Comparison of ENCODE assay signal across 9 cellular contexts in genomic region chr22:20807315-20807752, GRCh38. TPM values are rescaled to one million over a fixed set of nuclear protein-coding genes. Genes with fewer than 3 reads are reported as not detected.
DNase-seq lines count a peak whose midpoint lies in the region; ATAC-seq and TF ChIP-seq lines count a peak whose summit lies in the region.
"Had no signal": no experiment of that assay in that cellular context is flagged by ENCODE, and none has a peak within 500 bp of the region (broad histone marks: within the 10 kb centered on the region; RNA-seq: fewer than 3 reads in every experiment).

No MANE protein-coding gene starts in this region.

- CTCF ChIA-PET in Calu3 (lab: Charles Lee): interaction anchor here (0.7 kb wide), 1 partner anchor 250 kb away, joined by 3 read pairs; no protein-coding TSS in a partner anchor

- in situ Hi-C loops in HAP-1 (cut with MboI; ENCODE audit: low sequenced_read_pairs): loop anchor here (10.0 kb wide), 1 partner anchor 177 kb away; the partner anchor contains the start of gene LZTR1

- H3K9me3 ChIP-seq in HAP-1: no peaks in the 10 kb centered on the region

- H3K27me3 Mint-ChIP-seq in Calu3 (ENCODE audit: unreplicated experiment): no peaks in the 10 kb centered on the region

- no peak for TF ChIP-seq CTCF in Calu3 (IDR thresholded peaks at IDR 0.05; ENCODE audit: unreplicated experiment)

- peaks cover 56% of the 10 kb centered on the region for H3K36me3 ChIP-seq in HAP-1 (replicated peaks)

- H3K27ac Mint-ChIP-seq in Calu3 (ENCODE audit: unreplicated experiment): no peak overlapping the region

- H3K4me1 Mint-ChIP-seq in Calu3 (ENCODE audit: low read depth, unreplicated experiment): no peaks in the 10 kb centered on the region

- H3K4me3 ChIP-seq in HAP-1: no peak overlapping the region

- no peak for ATAC-seq in GM21390 (IDR thresholded peaks at IDR 0.05; ENCODE audit: unreplicated experiment)

- H3K9me3 Mint-ChIP-seq in Calu3 (ENCODE audit: low read depth, unreplicated experiment): no peaks in the 10 kb centered on the region

- peak; percentile 90 for DNase-seq in COLO829 (ENCODE audit: low spot score)
- peak; percentile 72 for DNase-seq in NCI-H226
- DNase-seq in dedifferentiated amniotic fluid mesenchymal stem cell (ENCODE audit: extremely low spot score): peak; percentile 72
- peak; percentile 94 for DNase-seq in myocyte (ENCODE audit: low read depth)
- no peak for DNase-seq in Calu3
- DNase-seq in HAP-1 (ENCODE audit: low spot score in 2 of 2): no peak
- no peak for DNase-seq in NCI-H1417 treated with DMSO at 0.1 percent for 48 hours (lab: John Stamatoyannopoulos, UW)
- DNase-seq: stimulated activated CD4-positive, alpha-beta T cell treated with anti-CD3 and anti-CD28 coated beads, Interleukin-4, amount 100 ng/mL, for 24 hours had no signal

- H3K4me3 Mint-ChIP-seq in Calu3 (ENCODE audit: low read depth, unreplicated experiment): no peak overlapping the region

- no peaks in the 10 kb centered on the region for H3K27me3 ChIP-seq in HAP-1 (ENCODE audit: low read depth)

- no peaks in the 10 kb centered on the region for H3K4me1 ChIP-seq in HAP-1

- peaks cover 44% of the 10 kb centered on the region for H3K36me3 Mint-ChIP-seq in Calu3 (ENCODE audit: insufficient read depth, unreplicated experiment)

- intact Hi-C loops in Calu3 (cut with micrococcal nuclease; ENCODE audit: unreplicated experiment): no loop called here

- BruUV-seq in Calu3 (replicated peaks; lab: Mats Ljungman, UMichigan): no TSS peak

RNA-seq across cellular contexts. Expression of gene SERPIND1, which starts 33.4 kb away (rescaled TPM):
- total RNA-seq in myocyte (not detected in 2 replicates), Calu3 (2022) (not detected in 2 replicates)
- polyA plus RNA-seq in myocyte (2012): 0.10 TPM

RNA-seq across cellular contexts. Expression of gene PI4KA, which starts 51.3 kb away (rescaled TPM):
- 41.7 and 48.4 TPM in 2 replicates for total RNA-seq in myocyte
- 52.3 TPM for polyA plus RNA-seq in myocyte (2012)
- total RNA-seq in Calu3 (2022): 69.2 and 77.9 TPM in 2 replicates

RNA-seq across cellular contexts. Expression of gene SNAP29, which starts 51.5 kb away (rescaled TPM):
- total RNA-seq in myocyte (15.1 and 19.1 TPM in 2 replicates), Calu3 (2022) (28.8 and 35.9 TPM in 2 replicates)
- 30.6 TPM for polyA plus RNA-seq in myocyte (2012)

Comparison
In these comparisons a context has a peak if more than half of its experiments do, and no peak if none do; other contexts are left out.
1. DNase-seq: peak in COLO829 (single experiment), NCI-H226 (single experiment), dedifferentiated amniotic fluid mesenchymal stem cell (single experiment) and myocyte (single experiment); none in Calu3 (single experiment), HAP-1 (0 of 2) and NCI-H1417 treated with DMSO at 0.1 percent for 48 hours (single experiment).